Comparison of ENCODE assay signal across 9 cellular contexts in the genomic region with DNA sequence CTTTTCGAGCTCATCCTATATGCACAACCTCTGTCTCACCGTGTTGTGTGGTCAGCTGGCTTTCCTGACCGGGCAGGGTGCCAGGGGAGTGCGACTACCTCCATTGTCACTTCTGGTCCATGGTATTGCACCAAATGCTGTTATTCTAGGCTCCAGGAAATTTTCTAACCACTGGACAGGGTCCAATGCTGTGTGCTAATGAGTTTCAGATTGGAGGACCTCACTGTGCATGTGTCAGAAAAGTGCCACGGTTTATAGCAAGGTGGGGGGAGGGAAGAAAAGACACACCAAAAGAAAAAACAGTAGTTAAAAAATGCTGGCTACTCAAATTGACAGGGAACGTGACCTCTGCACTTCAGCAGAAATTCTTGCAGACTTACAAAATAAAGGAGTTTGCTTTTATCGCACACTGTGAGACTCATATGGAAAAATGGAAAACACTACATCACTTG.
DNase-seq lines count a peak whose midpoint lies in the region; ATAC-seq, FAIRE-seq and TF ChIP-seq lines count a peak whose summit lies in the region.
"Had no signal": no experiment of that assay in that cellular context is flagged by ENCODE, and none has a peak within 500 bp of the region (broad histone marks: within the 10 kb centered on the region; RNA-seq: fewer than 3 reads in every experiment).

No MANE protein-coding gene starts in this region.

- H3K4me3 ChIP-seq in adipocyte (ENCODE audit: low read length) (peak overlapping the region; percentile 8), HepG2 (replicated peaks in 1 of 3; ENCODE audit: insufficient read depth in 1 of 3, low read depth in 2 of 3, low read length in 3 of 3) (no peak overlapping the region), vagina (no peak overlapping the region)

- no peaks in the 10 kb centered on the region for H3K27me3 ChIP-seq in adipocyte (replicated peaks; ENCODE audit: control insufficient read depth, insufficient read depth, low read length)
- H3K27me3 ChIP-seq in HepG2 (ENCODE audit: control insufficient read depth in 1 of 2, insufficient read depth in 2 of 2, low read length in 2 of 2): no peaks in the 10 kb centered on the region
- no peaks in the 10 kb centered on the region for H3K27me3 ChIP-seq in vagina

- in situ Hi-C loops in HepG2 (cut with HindIII; ENCODE audit: extremely low pct_ligation_motif_present, low pct_unique_long_range_greater_than_20kb): no loop called here

- peaks cover 97% of the 10 kb centered on the region for H3K4me1 Mint-ChIP-seq in activated naive CD4-positive, alpha-beta T cell treated with anti-CD3 and anti-CD28 coated beads, Interleukin-2, amount 50 U/mL, for 24 hours

- no peak for TF ChIP-seq POLR2A in HepG2 (IDR thresholded peaks at IDR 0.05; ENCODE audit: insufficient read depth in 1 of 2, low read depth in 2 of 2, low read length in 2 of 2)
- no peak for TF ChIP-seq POLR2A in vagina (IDR thresholded peaks at IDR 0.05)

- ATAC-seq in HepG2: peak; percentile 40
- ATAC-seq in GM18868 (IDR thresholded peaks at IDR 0.05; ENCODE audit: unreplicated experiment): no peak
- no peak for ATAC-seq in HG03095 (IDR thresholded peaks at IDR 0.05; ENCODE audit: unreplicated experiment)

- H2AFZ ChIP-seq in HepG2 (ENCODE audit: low read length): no peak overlapping the region

- no peaks in the 10 kb centered on the region for H3K79me2 ChIP-seq in HepG2 (ENCODE audit: insufficient read depth, low read length)

- H3K27ac Mint-ChIP-seq in activated naive CD4-positive, alpha-beta T cell treated with anti-CD3 and anti-CD28 coated beads, Interleukin-2, amount 50 U/mL, for 24 hours: peak overlapping the region; percentile 68

- CTCF ChIA-PET in HepG2 (lab: Yijun Ruan, JAX; ENCODE audit: low intra/inter-chr PET ratio, low total read pairs): no interaction called here

- no peaks in the 10 kb centered on the region for H3K9me3 Mint-ChIP-seq in activated naive CD4-positive, alpha-beta T cell treated with anti-CD3 and anti-CD28 coated beads, Interleukin-2, amount 50 U/mL, for 24 hours

- no peak overlapping the region for H3K4me2 ChIP-seq in HepG2 (ENCODE audit: low read depth, low read length)

- H3K4me3 Mint-ChIP-seq in activated naive CD4-positive, alpha-beta T cell treated with anti-CD3 and anti-CD28 coated beads, Interleukin-2, amount 50 U/mL, for 24 hours: peak overlapping the region; percentile 11

- TF ChIP-seq EP300 in HepG2 (IDR thresholded peaks at IDR 0.05; ENCODE audit: low read depth in 2 of 2, low read length in 2 of 2): no peak
- no peak for TF ChIP-seq EP300 in HepG2 (CRISPR knock-in tag; IDR thresholded peaks at IDR 0.05; ENCODE audit: borderline replicate concordance)

- intact Hi-C loops in HepG2 (cut with micrococcal nuclease; ENCODE audit: unreplicated experiment) (no loop called here), vagina (cut with DNase I) (no loop called here)

- 0 out of 2 replicates have a peak, but pooled peaks cover 3% of the 10 kb centered on the region for H4K20me1 ChIP-seq in HepG2 (ENCODE audit: insufficient read depth, low read length)

- no peak for TF ChIP-seq RAD21 in HepG2 (CRISPR knock-in tag; IDR thresholded peaks at IDR 0.05)

- FAIRE-seq in HepG2 (lab: Jason Lieb, UNC): no peak

- H3K9me3 ChIP-seq in adipocyte (ENCODE audit: control insufficient read depth, low read length) (no peaks in the 10 kb centered on the region), HepG2 (ENCODE audit: low read length) (no peaks in the 10 kb centered on the region), vagina (no peaks in the 10 kb centered on the region)

- TF ChIP-seq CTCF in HepG2 (CRISPR knock-in tag; IDR thresholded peaks at IDR 0.05) (no peak), vagina (IDR thresholded peaks at IDR 0.05) (no peak)

- no TSS peak for BruUV-seq in HepG2 (replicated peaks; lab: Mats Ljungman, UMichigan)

- H3K27ac ChIP-seq in HepG2 (ENCODE audit: extremely low read length, insufficient read depth, low read length) (no peak overlapping the region), vagina (peak overlapping the region; percentile 24)
- H3K27ac ChIP-seq: C4-2B had no signal

- H3K4me1 ChIP-seq in adipocyte (ENCODE audit: control insufficient read depth, insufficient read depth, low read length): peaks cover 45% of the 10 kb centered on the region
- peaks cover 29% of the 10 kb centered on the region for H3K4me1 ChIP-seq in HepG2 (ENCODE audit: insufficient read depth, low read length)
- H3K4me1 ChIP-seq in vagina: peaks cover 71% of the 10 kb centered on the region

- DNase-seq in activated naive CD4-positive, alpha-beta T cell treated with Interleukin-2 at 50 U/mL for 16 hours: no peak
- peak; percentile 70 for DNase-seq in adipocyte (ENCODE audit: low read depth)
- DNase-seq in HepG2 (ENCODE audit: low spot score): peak; percentile 40
- DNase-seq in vagina (ENCODE audit: extremely low spot score in 2 of 2): no peak
- DNase-seq in SKM-1 (lab: John Stamatoyannopoulos, UW; ENCODE audit: unreplicated experiment): no peak

- H3K27me3 Mint-ChIP-seq in activated naive CD4-positive, alpha-beta T cell treated with anti-CD3 and anti-CD28 coated beads, Interleukin-2, amount 50 U/mL, for 24 hours: no peaks in the 10 kb centered on the region

- POLR2A ChIA-PET in HepG2 (lab: Yijun Ruan, JAX): interaction anchor here (1.1 kb wide), 1 partner anchor 141 kb away, joined by 3 read pairs; no protein-coding TSS in a partner anchor

- peaks cover 52% of the 10 kb centered on the region for H3K36me3 Mint-ChIP-seq in activated naive CD4-positive, alpha-beta T cell treated with anti-CD3 and anti-CD28 coated beads, Interleukin-2, amount 50 U/mL, for 24 hours

- H3K9ac ChIP-seq in adipocyte (ENCODE audit: low read length): peak overlapping the region; percentile 2
- no peak overlapping the region for H3K9ac ChIP-seq in HepG2 (ENCODE audit: insufficient read depth, low read depth, low read length)

- H3K36me3 ChIP-seq in adipocyte (ENCODE audit: control insufficient read depth, insufficient read depth, low read length, severe bottlenecking) (no peaks in the 10 kb centered on the region), HepG2 (replicated peaks in 1 of 2; ENCODE audit: control insufficient read depth in 1 of 2, insufficient read depth in 2 of 2, low read length in 2 of 2) (peaks cover 2 to 9% of the 10 kb centered on the region in 2 experiments; a peak in 3 of 5 replicates), vagina (no peaks in the 10 kb centered on the region)

- WGBS in HepG2 (ENCODE audit: low lambda C conversion rate): 42% methylated on average over 7 of the region's 7 CpGs

TF ChIP-seq in HepG2, 621 proteins besides CTCF, POLR2A, EP300 and RAD21:
- TF ChIP-seq HOXA3 (CRISPR knock-in tag; IDR thresholded peaks at IDR 0.05) (no peak), NR2F6 (IDR thresholded peaks at IDR 0.05) (peak; percentile 26; the same call in 1 of the 2 replicates), NR2F6 (CRISPR knock-in tag; IDR thresholded peaks at IDR 0.05) (no peak), MXI1 (IDR thresholded peaks at IDR 0.05; ENCODE audit: borderline replicate concordance, low read depth, low read length) (no peak), CBFB (CRISPR knock-in tag; IDR thresholded peaks at IDR 0.05) (no peak), HNF4A (CRISPR knock-in tag; IDR thresholded peaks at IDR 0.05) (peak; percentile 19; the same call in 1 of the 2 replicates), GFI1 (CRISPR knock-in tag; IDR thresholded peaks at IDR 0.05; ENCODE audit: borderline replicate concordance) (no peak), HNRNPH1 (optimal IDR thresholded peaks at IDR 0.05; ENCODE audit: low read depth, low read length) (no peak), ZNF317 (CRISPR knock-in tag; IDR thresholded peaks at IDR 0.05) (peak; percentile 49; the same call in 1 of the 2 replicates), BORCS8-MEF2B (CRISPR knock-in tag; IDR thresholded peaks at IDR 0.05) (no peak)
- TF ChIP-seq, protein P1, sequence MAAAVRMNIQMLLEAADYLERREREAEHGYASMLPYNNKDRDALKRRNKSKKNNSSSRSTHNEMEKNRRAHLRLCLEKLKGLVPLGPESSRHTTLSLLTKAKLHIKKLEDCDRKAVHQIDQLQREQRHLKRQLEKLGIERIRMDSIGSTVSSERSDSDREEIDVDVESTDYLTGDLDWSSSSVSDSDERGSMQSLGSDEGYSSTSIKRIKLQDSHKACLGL (CRISPR knock-in tag; IDR thresholded peaks at IDR 0.05): no peak
- TF ChIP-seq, protein P2, sequence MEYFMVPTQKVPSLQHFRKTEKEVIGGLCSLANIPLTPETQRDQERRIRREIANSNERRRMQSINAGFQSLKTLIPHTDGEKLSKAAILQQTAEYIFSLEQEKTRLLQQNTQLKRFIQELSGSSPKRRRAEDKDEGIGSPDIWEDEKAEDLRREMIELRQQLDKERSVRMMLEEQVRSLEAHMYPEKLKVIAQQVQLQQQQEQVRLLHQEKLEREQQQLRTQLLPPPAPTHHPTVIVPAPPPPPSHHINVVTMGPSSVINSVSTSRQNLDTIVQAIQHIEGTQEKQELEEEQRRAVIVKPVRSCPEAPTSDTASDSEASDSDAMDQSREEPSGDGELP (IDR thresholded peaks at IDR 0.05; ENCODE audit: borderline replicate concordance, low read depth): peak; percentile 56; the same call in 1 of the 2 replicates

Comparison
In these comparisons a context has a peak if more than half of its experiments do, and no peak if none do; other contexts are left out.
1. DNase-seq: peak in adipocyte (single experiment) and HepG2 (single experiment); none in activated naive CD4-positive, alpha-beta T cell treated with Interleukin-2 at 50 U/mL for 16 hours (single experiment), vagina (0 of 2) and SKM-1 (single experiment).